22 cellular contexts compared by ENCODE assay signal in the genomic region with DNA sequence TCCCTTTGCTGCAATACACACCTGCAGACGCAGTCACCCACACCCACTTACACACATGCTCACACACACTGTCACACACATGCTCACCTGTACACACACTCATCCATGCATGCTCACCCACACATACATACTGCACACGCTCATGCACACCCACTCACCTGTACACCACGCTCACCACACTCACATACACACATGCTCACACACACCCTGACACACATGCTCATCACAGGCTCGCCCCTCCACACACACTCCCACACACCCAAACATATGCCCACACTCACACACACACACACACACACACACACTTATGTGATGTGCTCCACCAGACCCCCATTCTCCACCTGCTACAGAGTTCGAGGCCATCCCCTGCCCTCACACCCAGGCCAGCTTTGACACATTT. TPM values are rescaled to one million over a fixed set of nuclear protein-coding genes. Genes with fewer than 3 reads are reported as not detected.
DNase-seq lines count a peak whose midpoint lies in the region; ATAC-seq, FAIRE-seq and TF ChIP-seq lines count a peak whose summit lies in the region.
"Had no signal": no experiment of that assay in that cellular context is flagged by ENCODE, and none has a peak within 500 bp of the region (broad histone marks: within the 10 kb centered on the region; RNA-seq: fewer than 3 reads in every experiment).

No MANE protein-coding gene starts in this region.

- ATAC-seq in esophagus mucosa: peak; percentile 21
- peak; percentile 25 for ATAC-seq in stimulated activated effector memory CD8-positive, alpha-beta T cell treated with anti-CD3 and anti-CD28 coated beads, Interleukin-12 subunit alpha, Interleukin-12 subunit beta, amount 100 ng/mL, for 72 hours
- ATAC-seq in body of pancreas: no peak
- ATAC-seq in HG02981 (IDR thresholded peaks at IDR 0.05; ENCODE audit: unreplicated experiment): no peak

- no peaks in the 10 kb centered on the region for H3K4me1 Mint-ChIP-seq in stimulated activated effector memory CD8-positive, alpha-beta T cell treated with anti-CD3 and anti-CD28 coated beads, Interleukin-12 subunit alpha, Interleukin-12 subunit beta, amount 100 ng/mL, for 72 hours
- H3K4me1 Mint-ChIP-seq in activated CD4-positive, alpha-beta T cell treated with anti-CD3 and anti-CD28 coated beads, Interleukin-2, amount 10 ng/mL, durations not matched to agents 24 days and 14 days: peaks cover 5% of the 10 kb centered on the region

- peak overlapping the region; percentile 58 for H3K4me2 ChIP-seq in PC-9
- H3K4me2 ChIP-seq: A549 had no signal

- no peaks in the 10 kb centered on the region for H3K9me2 ChIP-seq in PC-9 (ENCODE audit: insufficient read depth)

- no peaks in the 10 kb centered on the region for H3K36me3 ChIP-seq in PC-9 (ENCODE audit: low read depth)
- no peaks in the 10 kb centered on the region for H3K36me3 ChIP-seq in body of pancreas (replicated peaks in 1 of 2; ENCODE audit: insufficient read depth in 1 of 2, low read depth in 2 of 2)
- H3K36me3 ChIP-seq: HAP-1, MG63 had no signal

- 66 to 70% methylated on average over 5 of the region's 5 CpGs for WGBS in body of pancreas, 2 donors

- TF ChIP-seq POLR2A in GM12891 (IDR thresholded peaks at IDR 0.05; ENCODE audit: low read depth, low read length) (no peak), body of pancreas (IDR thresholded peaks at IDR 0.05) (no peak)

- H4K20me1 ChIP-seq in PC-9 (ENCODE audit: insufficient read depth): no peaks in the 10 kb centered on the region

- POLR2A ChIA-PET in PC-9 (lab: Charles Lee; ENCODE audit: unreplicated experiment): interaction anchor here (0.7 to 1.1 kb wide), 5 partner anchors 14 to 725 kb away, joined by 3 to 8 read pairs (median 5); a partner anchor contains a TSS

- no peaks in the 10 kb centered on the region for H3K9me3 Mint-ChIP-seq in stimulated activated effector memory CD8-positive, alpha-beta T cell treated with anti-CD3 and anti-CD28 coated beads, Interleukin-12 subunit alpha, Interleukin-12 subunit beta, amount 100 ng/mL, for 72 hours
- no peaks in the 10 kb centered on the region for H3K9me3 Mint-ChIP-seq in activated CD4-positive, alpha-beta T cell treated with anti-CD3 and anti-CD28 coated beads, Interleukin-2, amount 10 ng/mL, durations not matched to agents 24 days and 14 days

- intact Hi-C loops in PC-9 (cut with micrococcal nuclease; ENCODE audit: unreplicated experiment) (loop anchor here (1.0 to 10.0 kb wide), 6 partner anchors 13 to 285 kb away; a partner anchor contains a TSS), body of pancreas (cut with DNase I) (loop anchor here (10.0 kb wide), 1 partner anchor 425 kb away; no protein-coding TSS in a partner anchor)
- intact Hi-C loops in activated CD4-positive, alpha-beta T cell treated with anti-CD3 and anti-CD28 coated beads, Interleukin-2, amount 10 ng/mL, durations not matched to agents 24 days and 14 days (cut with micrococcal nuclease): no loop called here

- H3K27ac ChIP-seq in PC-9 (peak overlapping the region; percentile 62), body of pancreas (no peak overlapping the region)
- H3K27ac ChIP-seq: A549 had no signal

- no peaks in the 10 kb centered on the region for H3K36me3 Mint-ChIP-seq in stimulated activated effector memory CD8-positive, alpha-beta T cell treated with anti-CD3 and anti-CD28 coated beads, Interleukin-12 subunit alpha, Interleukin-12 subunit beta, amount 100 ng/mL, for 72 hours
- H3K36me3 Mint-ChIP-seq in activated CD4-positive, alpha-beta T cell treated with anti-CD3 and anti-CD28 coated beads, Interleukin-2, amount 10 ng/mL, durations not matched to agents 24 days and 14 days (ENCODE audit: low read depth): no peaks in the 10 kb centered on the region

- H3K9me3 ChIP-seq in PC-9 (ENCODE audit: insufficient read depth, low read depth) (no peaks in the 10 kb centered on the region), body of pancreas (no peaks in the 10 kb centered on the region)
- H3K9me3 ChIP-seq: HAP-1, MG63 had no signal

- H3K4me3 ChIP-seq in PC-9 (no peak overlapping the region), body of pancreas (no peak overlapping the region)
- H3K4me3 ChIP-seq: A549, HAP-1, MG63 had no signal

- no peak for DNase-seq in GM12891 (ENCODE audit: insufficient read length, low spot score)
- no peak for DNase-seq in PC-9
- DNase-seq in stimulated activated effector memory CD8-positive, alpha-beta T cell treated with anti-CD3 and anti-CD28 coated beads, Interleukin-12 subunit alpha, Interleukin-12 subunit beta, amount 100 ng/mL, for 72 hours (ENCODE audit: low spot score in 2 of 2): no peak
- DNase-seq in body of pancreas: no peak
- no peak for DNase-seq in RKO (ENCODE audit: low spot score)
- no peak for DNase-seq in activated CD4-positive, alpha-beta T cell treated with anti-CD3 and anti-CD28 coated beads, Interleukin-2, amount 10 ng/mL, durations not matched to agents 24 days and 14 days
- DNase-seq: Kasumi-1, MG63, NCI-H1048, NCI-H1436, NCI-H187 treated with DMSO at 0.1 percent for 48 hours, NCI-H2107, NCI-H510A treated with DMSO at 0.1 percent for 48 hours, NCI-H774, Right ventricle myocardium superior had no signal

- peak; percentile 5 for FAIRE-seq in GM12891 (lab: Jason Lieb, UNC)
- FAIRE-seq: A549 had no signal

- H3K4me1 ChIP-seq in PC-9 (replicated peaks; ENCODE audit: insufficient read depth) (peaks cover 32% of the 10 kb centered on the region), body of pancreas (no peaks in the 10 kb centered on the region)
- H3K4me1 ChIP-seq: A549, HAP-1 had no signal

- H3K27me3 Mint-ChIP-seq in activated CD4-positive, alpha-beta T cell treated with anti-CD3 and anti-CD28 coated beads, Interleukin-2, amount 10 ng/mL, durations not matched to agents 24 days and 14 days: peaks cover 3% of the 10 kb centered on the region

- H3K4me3 Mint-ChIP-seq in stimulated activated effector memory CD8-positive, alpha-beta T cell treated with anti-CD3 and anti-CD28 coated beads, Interleukin-12 subunit alpha, Interleukin-12 subunit beta, amount 100 ng/mL, for 72 hours: no peak overlapping the region
- H3K4me3 Mint-ChIP-seq in activated CD4-positive, alpha-beta T cell treated with anti-CD3 and anti-CD28 coated beads, Interleukin-2, amount 10 ng/mL, durations not matched to agents 24 days and 14 days: no peak overlapping the region
- H3K4me3 Mint-ChIP-seq: B cell, CD14-positive monocyte had no signal

- H2AFZ ChIP-seq in PC-9: no peak overlapping the region

- CTCF ChIA-PET in PC-9 (lab: Charles Lee): interaction anchor here (0.6 kb wide), 1 partner anchor 23 kb away, joined by 3 read pairs; no protein-coding TSS in a partner anchor

- H3K27me3 ChIP-seq in PC-9 (ENCODE audit: insufficient read depth, low read depth): no peaks in the 10 kb centered on the region
- no peaks in the 10 kb centered on the region for H3K27me3 ChIP-seq in body of pancreas
- H3K27me3 ChIP-seq: MG63 had no signal

- no peaks in the 10 kb centered on the region for H3K79me2 ChIP-seq in PC-9 (ENCODE audit: low read depth)

- H3K27ac Mint-ChIP-seq in stimulated activated effector memory CD8-positive, alpha-beta T cell treated with anti-CD3 and anti-CD28 coated beads, Interleukin-12 subunit alpha, Interleukin-12 subunit beta, amount 100 ng/mL, for 72 hours: no peak overlapping the region
- H3K27ac Mint-ChIP-seq in activated CD4-positive, alpha-beta T cell treated with anti-CD3 and anti-CD28 coated beads, Interleukin-2, amount 10 ng/mL, durations not matched to agents 24 days and 14 days: no peak overlapping the region
- H3K27ac Mint-ChIP-seq: B cell, CD14-positive monocyte had no signal

- peaks cover 24% of the 10 kb centered on the region for H3F3A ChIP-seq in PC-9 (ENCODE audit: insufficient read depth, low read depth)

- no TSS peak for BruUV-seq in PC-9 (replicated peaks; lab: Mats Ljungman, UMichigan)

- TF ChIP-seq CTCF in PC-9 (conservative IDR thresholded peaks at IDR 0.05) (no peak), body of pancreas (IDR thresholded peaks at IDR 0.05) (no peak)

TF ChIP-seq in GM12891, 5 proteins besides CTCF, POLR2A, EP300 and RAD21:
- TF ChIP-seq PAX5 (IDR thresholded peaks at IDR 0.05; ENCODE audit: insufficient read depth, low read length, severe bottlenecking) (no peak), TAF1 (IDR thresholded peaks at IDR 0.05; ENCODE audit: low read depth, low read length) (no peak), POU2F2 (IDR thresholded peaks at IDR 0.05; ENCODE audit: low read depth, low read length) (no peak), SPI1 (IDR thresholded peaks at IDR 0.05; ENCODE audit: low read depth, low read length) (no peak), POLR2AphosphoS5 (IDR thresholded peaks at IDR 0.05; ENCODE audit: low read depth, low read length) (no peak)

RNA-seq across cellular contexts. Expression of a gene that starts 22.8 kb away (rescaled TPM):
- polyA plus RNA-seq in GM12891 (2012; ENCODE audit: low read depth, missing spikeins): not detected
- total RNA-seq in PC-9 (2021) (9.0 and 12.3 TPM in 2 replicates), esophagus mucosa (2.3 TPM), body of pancreas (not detected)
- total RNA-seq in activated CD4-positive, alpha-beta T cell treated with anti-CD3 and anti-CD28 coated beads, Interleukin-2, amount 10 ng/mL, durations not matched to agents 24 days and 14 days: not detected in 2 replicates
- total RNA-seq: B cell, Right ventricle myocardium superior, SK-MEL-5 had no signal
- polyA plus RNA-seq: CD14-positive monocyte had no signal

Comparison
In these comparisons a context has a peak if more than half of its experiments do, and no peak if none do; other contexts are left out.
1. ATAC-seq: peak in esophagus mucosa (single experiment) and stimulated activated effector memory CD8-positive, alpha-beta T cell treated with anti-CD3 and anti-CD28 coated beads, Interleukin-12 subunit alpha, Interleukin-12 subunit beta, amount 100 ng/mL, for 72 hours (single experiment); none in body of pancreas (single experiment) and HG02981 (single experiment).